In the genomic region with DNA sequence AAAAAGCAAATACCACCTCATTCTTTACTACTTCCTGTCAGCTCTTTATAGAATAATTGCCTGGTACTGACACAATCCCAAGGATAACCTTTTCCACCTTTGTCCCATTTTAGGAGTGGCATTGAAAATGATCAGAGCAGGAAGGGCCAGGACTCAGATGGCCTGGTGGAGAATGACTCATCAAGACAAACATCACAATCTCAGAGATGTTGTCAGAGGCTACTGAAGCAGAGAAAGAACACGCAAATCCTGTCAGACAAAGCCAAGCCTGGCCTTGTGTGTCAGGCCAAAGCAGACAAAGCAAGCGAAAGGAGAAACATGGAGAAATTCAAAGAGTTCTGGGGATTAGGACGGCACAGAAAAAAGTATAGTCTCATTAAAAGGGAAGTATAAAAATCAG, we compare ENCODE assay signal across 10 cellular contexts. TPM values are rescaled to one million over a fixed set of nuclear protein-coding genes. Genes with fewer than 3 reads are reported as not detected.
DNase-seq lines count a peak whose midpoint lies in the region; ATAC-seq and TF ChIP-seq lines count a peak whose summit lies in the region.
"Had no signal": no experiment of that assay in that cellular context is flagged by ENCODE, and none has a peak within 500 bp of the region (broad histone marks: within the 10 kb centered on the region; RNA-seq: fewer than 3 reads in every experiment).

No MANE protein-coding gene starts in this region.

- H3K79me2 ChIP-seq in mesendoderm (ENCODE audit: control insufficient read depth, insufficient read depth, low read length) = no peaks in the 10 kb centered on the region

- no peak overlapping the region for H3K4ac ChIP-seq in mesendoderm (ENCODE audit: low read depth, low read length)

- no CpG with 5 or more reads among the region's 3 CpGs for WGBS in mesendoderm (ENCODE audit: extremely low coverage, insufficient coverage, low lambda C conversion rate)

- H4K5ac ChIP-seq in mesendoderm (ENCODE audit: low read length) = no peak overlapping the region

- H3K9ac ChIP-seq in mesendoderm (ENCODE audit: low read length) = no peak overlapping the region
- H3K9ac ChIP-seq: KMS-11 had no signal

- H2BK120ac ChIP-seq in mesendoderm (ENCODE audit: low read depth, low read length) = no peak overlapping the region

- H4K8ac ChIP-seq in mesendoderm (ENCODE audit: low read depth, low read length) = no peak overlapping the region

- H3K56ac ChIP-seq in mesendoderm (ENCODE audit: low read length) = no peak overlapping the region

- H3K23ac ChIP-seq in mesendoderm (ENCODE audit: low read length) = no peak overlapping the region

- no peak overlapping the region for H3K4me3 ChIP-seq in CD4-positive, CD25-positive, alpha-beta regulatory T cell (ENCODE audit: low read depth, low read length)
- H3K4me3 ChIP-seq in mesendoderm (ENCODE audit: low read length) = no peak overlapping the region

- H3K4me1 ChIP-seq in CD4-positive, CD25-positive, alpha-beta regulatory T cell (ENCODE audit: control insufficient read depth, insufficient read depth, low read length, poor library complexity, severe bottlenecking) = no peaks in the 10 kb centered on the region
- peaks cover 3% of the 10 kb centered on the region for H3K4me1 ChIP-seq in mesendoderm (ENCODE audit: control insufficient read depth, low read depth, low read length)

- H2AK5ac ChIP-seq in mesendoderm (ENCODE audit: low read length) = no peak overlapping the region

- no peaks in the 10 kb centered on the region for H3K9me3 ChIP-seq in CD4-positive, CD25-positive, alpha-beta regulatory T cell (ENCODE audit: control insufficient read depth in 2 of 2, low read length in 2 of 2)

- H3K79me1 ChIP-seq in mesendoderm (ENCODE audit: low read length) = no peaks in the 10 kb centered on the region

- peaks cover 0 to 1% (median 0%) of the 10 kb centered on the region in 7 donors for H3K9me3 Mint-ChIP-seq in CD4-positive, CD25-positive, alpha-beta regulatory T cell
- no peaks in the 10 kb centered on the region for H3K9me3 Mint-ChIP-seq in chondrocyte (ENCODE audit: low read depth)

- H3K27me3 ChIP-seq in CD4-positive, CD25-positive, alpha-beta regulatory T cell (ENCODE audit: control insufficient read depth, insufficient read depth, low read length) = no peaks in the 10 kb centered on the region
- H3K27me3 ChIP-seq in mesendoderm (ENCODE audit: insufficient read depth, low read length, poor library complexity) = no peaks in the 10 kb centered on the region

- ATAC-seq in CD4-positive, CD25-positive, alpha-beta regulatory T cell (ENCODE audit: low read depth in 2 of 2) = no peak
- ATAC-seq in HG03196 (IDR thresholded peaks at IDR 0.05; ENCODE audit: unreplicated experiment) (no peak), GM21381 (IDR thresholded peaks at IDR 0.05; ENCODE audit: unreplicated experiment) (no peak)

- TF ChIP-seq CTCF in chondrocyte (IDR thresholded peaks at IDR 0.05) = no peak

- no peaks in the 10 kb centered on the region for H3K27me3 Mint-ChIP-seq in CD4-positive, CD25-positive, alpha-beta regulatory T cell
- H3K27me3 Mint-ChIP-seq in chondrocyte (ENCODE audit: low read depth) = no peaks in the 10 kb centered on the region

- H3K27ac Mint-ChIP-seq in CD4-positive, CD25-positive, alpha-beta regulatory T cell = peak overlapping the region in 2 of 3 donors; percentile 71 to 77
- peak overlapping the region; percentile 95 for H3K27ac Mint-ChIP-seq in chondrocyte (ENCODE audit: unreplicated experiment)

- DNase-seq in CD4-positive, CD25-positive, alpha-beta regulatory T cell = no peak
- DNase-seq in NCI-H146 treated with DMSO at 0.1 percent for 48 hours (lab: John Stamatoyannopoulos, UW; ENCODE audit: unreplicated experiment) = peak; percentile 98
- no peak for DNase-seq in chondrocyte (ENCODE audit: low spot score)
- DNase-seq in mesendoderm = peak; percentile 58
- DNase-seq in GOT3 (lab: John Stamatoyannopoulos, UW) = no peak
- DNase-seq in NCI-H526 (lab: John Stamatoyannopoulos, UW) = no peak
- DNase-seq: stimulated activated CD4-positive, alpha-beta T cell treated with anti-CD3 and anti-CD28 coated beads, Interleukin-1b, Interleukin-23, amount 100 ng/mL, for 48 hours had no signal

- H3K36me3 Mint-ChIP-seq in CD4-positive, CD25-positive, alpha-beta regulatory T cell = peaks cover 37% of the 10 kb centered on the region
- H3K36me3 Mint-ChIP-seq in chondrocyte (ENCODE audit: low read depth) = no peaks in the 10 kb centered on the region

- peaks cover 40% of the 10 kb centered on the region for H3K36me3 ChIP-seq in CD4-positive, CD25-positive, alpha-beta regulatory T cell (ENCODE audit: control insufficient read depth, insufficient read depth, low read length)
- no peaks in the 10 kb centered on the region for H3K36me3 ChIP-seq in mesendoderm (ENCODE audit: control insufficient read depth, insufficient read depth, low read length)

- H3K27ac ChIP-seq in CD4-positive, CD25-positive, alpha-beta regulatory T cell (ENCODE audit: insufficient read depth, low read length, poor library complexity, severe bottlenecking) = no peak overlapping the region
- H3K27ac ChIP-seq in mesendoderm (ENCODE audit: low read depth, low read length) = no peak overlapping the region
- H3K27ac ChIP-seq: KMS-11 had no signal

- no peak overlapping the region for H3K4me2 ChIP-seq in mesendoderm (ENCODE audit: low read length)
- H3K4me2 ChIP-seq: KMS-11 had no signal

- no peak overlapping the region for H2BK5ac ChIP-seq in mesendoderm (ENCODE audit: low read length)

- H3K4me1 Mint-ChIP-seq in CD4-positive, CD25-positive, alpha-beta regulatory T cell = peaks cover 0 to 5% (median 4%) of the 10 kb centered on the region in 4 donors
- peaks cover 30% of the 10 kb centered on the region for H3K4me1 Mint-ChIP-seq in chondrocyte (ENCODE audit: low read depth)

- H2BK15ac ChIP-seq in mesendoderm (replicated peaks; ENCODE audit: low read depth) = no peak overlapping the region

- H3K4me3 Mint-ChIP-seq in CD4-positive, CD25-positive, alpha-beta regulatory T cell = no peak overlapping the region
- H3K4me3 Mint-ChIP-seq in chondrocyte (ENCODE audit: unreplicated experiment) = no peak overlapping the region

- H3K18ac ChIP-seq in mesendoderm (ENCODE audit: low read length) = no peak overlapping the region

RNA-seq across cellular contexts. Expression of gene NSUN6, which starts 40.9 kb away (rescaled TPM):
- total RNA-seq in CD4-positive, CD25-positive, alpha-beta regulatory T cell = 43.6 TPM
- 10 to 100 TPM; 10.2 to 14.8 (median 13.0) TPM for polyA plus RNA-seq in CD4-positive, CD25-positive, alpha-beta regulatory T cell
- 3.3 to 6.9 TPM (median 4.6 TPM) in 3 replicates for total RNA-seq in chondrocyte
- 9.7 TPM for polyA plus RNA-seq in mesendoderm (2013, experiment 1 of 2)
- 9.7 TPM for polyA plus RNA-seq in mesendoderm (2013, experiment 2 of 2)

RNA-seq across cellular contexts. Expression of gene ARL5B, which starts 48.7 kb away (rescaled TPM):
- 37.4 TPM for total RNA-seq in CD4-positive, CD25-positive, alpha-beta regulatory T cell
- 1 to 10 TPM; 1.1 to 1.5 (median 1.2) TPM for polyA plus RNA-seq in CD4-positive, CD25-positive, alpha-beta regulatory T cell
- 14.8 to 16.0 TPM (median 15.4 TPM) in 3 replicates for total RNA-seq in chondrocyte
- 30.4 TPM for polyA plus RNA-seq in mesendoderm (2013, experiment 1 of 2)
- 30.0 TPM for polyA plus RNA-seq in mesendoderm (2013, experiment 2 of 2)

Comparison
In these comparisons a context has a peak if more than half of its experiments do, and no peak if none do; other contexts are left out.
1. DNase-seq: peak in NCI-H146 treated with DMSO at 0.1 percent for 48 hours (single experiment) and mesendoderm (single experiment); none in CD4-positive, CD25-positive, alpha-beta regulatory T cell (0 of 3), chondrocyte (single experiment), GOT3 (single experiment) and NCI-H526 (0 of 2).